In the genomic region with DNA sequence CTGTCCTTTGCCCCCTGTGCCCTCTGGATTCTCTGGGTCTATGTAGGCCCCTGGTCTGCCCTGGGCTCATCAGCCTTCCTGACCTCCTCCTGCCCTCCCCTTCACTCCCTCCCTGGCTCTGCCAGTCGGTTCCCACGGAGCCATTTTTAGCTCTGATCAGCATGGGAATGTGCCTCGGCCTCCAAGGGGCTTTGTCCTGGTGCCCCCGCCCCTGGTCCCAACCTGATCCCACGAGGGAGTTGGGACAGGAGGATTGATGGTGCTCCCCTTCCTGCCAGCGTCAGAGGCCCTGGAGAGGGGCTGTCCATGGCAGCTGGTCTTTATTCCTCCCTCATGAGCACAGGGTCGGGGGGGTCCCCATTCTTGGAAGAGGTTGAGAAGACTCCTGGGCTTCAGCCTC, we compare ENCODE assay signal across 12 cellular contexts. TPM values are rescaled to one million over a fixed set of nuclear protein-coding genes. Genes with fewer than 3 reads are reported as not detected.
DNase-seq lines count a peak whose midpoint lies in the region; ATAC-seq and TF ChIP-seq lines count a peak whose summit lies in the region.
"Had no signal": no experiment of that assay in that cellular context is flagged by ENCODE, and none has a peak within 500 bp of the region (broad histone marks: within the 10 kb centered on the region; RNA-seq: fewer than 3 reads in every experiment).

No MANE protein-coding gene starts in this region.

- ATAC-seq in heart right ventricle (peak in 3 of 8 donors; percentile 3 to 23 (median 20)), gastroesophageal sphincter (no peak), upper lobe of right lung (no peak), HG03571 (IDR thresholded peaks at IDR 0.05; ENCODE audit: unreplicated experiment) (no peak)

- H3K4me3 ChIP-seq in heart right ventricle (no peak overlapping the region), gastroesophageal sphincter (no peak overlapping the region), prostate gland (no peak overlapping the region), upper lobe of right lung (no peak overlapping the region)

- WGBS in heart right ventricle, 2 donors, result 24 to 35% methylated on average over 7 of the region's 7 CpGs
- WGBS in gastroesophageal sphincter (ENCODE audit: low coverage in 1 of 2), 2 donors, result 20 to 33% methylated on average over 1 of the region's 7 CpGs
- WGBS in prostate gland, result 21% methylated on average over 7 of the region's 7 CpGs

- TF ChIP-seq CTCF in heart right ventricle (IDR thresholded peaks at IDR 0.05) (no peak), gastroesophageal sphincter (IDR thresholded peaks at IDR 0.05) (no peak), prostate gland (IDR thresholded peaks at IDR 0.05) (no peak), upper lobe of right lung (IDR thresholded peaks at IDR 0.05) (no peak)

- H3K9me3 ChIP-seq in heart right ventricle (no peaks in the 10 kb centered on the region), gastroesophageal sphincter (no peaks in the 10 kb centered on the region), prostate gland (no peaks in the 10 kb centered on the region), upper lobe of right lung (no peaks in the 10 kb centered on the region)

- DNase-seq in heart right ventricle, result no peak
- DNase-seq in cardiac septum (ENCODE audit: low spot score), result no peak
- DNase-seq in prostate gland (ENCODE audit: low spot score), result no peak
- DNase-seq in upper lobe of right lung, result no peak
- DNase-seq in AG20443 (ENCODE audit: low spot score), result no peak
- no peak for DNase-seq in SHP77 treated with DMSO at 0.1 percent for 48 hours (lab: John Stamatoyannopoulos, UW)
- DNase-seq: CD4-positive, CD25-positive, alpha-beta regulatory T cell; stimulated activated CD4-positive, alpha-beta T cell treated with anti-CD3 and anti-CD28 coated beads, Interleukin-2, amount 100 ng/mL, for 24 hours had no signal

- peak overlapping the region in 9 of 10 donors; percentile 40 to 71 (median 56) for H3K27ac ChIP-seq in heart right ventricle
- H3K27ac ChIP-seq in gastroesophageal sphincter, result peak overlapping the region in 3 of 4 donors; percentile 61 to 69 (median 64)
- peak overlapping the region; percentile 86 to 93 for H3K27ac ChIP-seq in prostate gland
- H3K27ac ChIP-seq in upper lobe of right lung, result peak overlapping the region; percentile 51

- TF ChIP-seq EP300 in gastroesophageal sphincter (IDR thresholded peaks at IDR 0.05), result no peak

- no peaks in the 10 kb centered on the region for H3K27me3 ChIP-seq in heart right ventricle
- H3K27me3 ChIP-seq in gastroesophageal sphincter, result no peaks in the 10 kb centered on the region
- no peaks in the 10 kb centered on the region for H3K27me3 ChIP-seq in prostate gland (replicated peaks; ENCODE audit: insufficient read depth)
- H3K27me3 ChIP-seq in upper lobe of right lung, result no peaks in the 10 kb centered on the region

- intact Hi-C loops in heart right ventricle (cut with DNase I), result loop anchor here (1.0 to 10.0 kb wide), 9 partner anchors 45 to 266 kb away; a partner anchor contains a TSS
- intact Hi-C loops in cardiac septum (cut with DNase I), result loop anchor here (5.0 kb wide), 1 partner anchor 50 kb away; no protein-coding TSS in a partner anchor
- intact Hi-C loops in prostate gland (cut with DNase I), result loop anchor here (2.0 kb wide), 1 partner anchor 54 kb away; a partner anchor contains a TSS
- intact Hi-C loops in upper lobe of right lung (cut with DNase I), result loop anchor here (5.0 kb wide), 1 partner anchor 50 kb away; no protein-coding TSS in a partner anchor

- TF ChIP-seq POLR2A in gastroesophageal sphincter (IDR thresholded peaks at IDR 0.05) (no peak), prostate gland (IDR thresholded peaks at IDR 0.05) (no peak)

- peaks cover 0 to 49% (median 22%) of the 10 kb centered on the region in 9 donors for H3K36me3 ChIP-seq in heart right ventricle
- H3K36me3 ChIP-seq in gastroesophageal sphincter, result peaks cover 0 to 45% of the 10 kb centered on the region in 2 donors
- peaks cover 12 to 19% of the 10 kb centered on the region in 2 donors for H3K36me3 ChIP-seq in prostate gland
- H3K36me3 ChIP-seq in upper lobe of right lung, result peaks cover 51% of the 10 kb centered on the region

- H3K4me1 ChIP-seq in heart right ventricle, result peaks cover 8 to 53% (median 27%) of the 10 kb centered on the region in 9 donors
- peaks cover 0 to 56% (median 17%) of the 10 kb centered on the region in 3 donors for H3K4me1 ChIP-seq in gastroesophageal sphincter
- peaks cover 36% of the 10 kb centered on the region for H3K4me1 ChIP-seq in prostate gland (replicated peaks)
- H3K4me1 ChIP-seq in upper lobe of right lung, result peaks cover 13% of the 10 kb centered on the region

RNA-seq across cellular contexts. Expression of a gene that starts 24.9 kb away (rescaled TPM):
- 1 to 10 TPM in 8 of 10 donors, under 1 TPM in 2; 0.47 to 5.2 (median 2.3) TPM for total RNA-seq in heart right ventricle
- 1 to 10 TPM; 1.1 to 4.2 TPM for polyA plus RNA-seq in heart right ventricle
- total RNA-seq in cardiac septum, result 1.9 TPM
- total RNA-seq in gastroesophageal sphincter, result 10 to 100 TPM in 2 of 4 donors, 1 to 10 TPM in 2; 6.1 to 21.1 (median 9.5) TPM
- total RNA-seq in prostate gland, result 10 to 100 TPM; 25.3 to 84.5 TPM
- total RNA-seq in upper lobe of right lung, result 3.6 TPM

RNA-seq across cellular contexts. Expression of a gene that starts 39.2 kb away (rescaled TPM):
- total RNA-seq in heart right ventricle (not detected), cardiac septum (not detected), gastroesophageal sphincter (not detected), prostate gland (under 1 TPM in 1 of 2 donors, not detected in 1; 0.36 TPM), upper lobe of right lung (0.81 TPM)
- not detected for polyA plus RNA-seq in heart right ventricle
- total RNA-seq: A673; CD4-positive, CD25-positive, alpha-beta regulatory T cell; LHCN-M2 had no signal
- polyA plus RNA-seq: CD4-positive, CD25-positive, alpha-beta regulatory T cell had no signal

RNA-seq across cellular contexts. Expression of a gene that starts 54.0 kb away (rescaled TPM):
- total RNA-seq in heart right ventricle (10 to 100 TPM in 8 of 10 donors, 1 to 10 TPM in 2; 7.3 to 18.6 (median 12.1) TPM), cardiac septum (17.9 TPM), gastroesophageal sphincter (10 to 100 TPM; 15.3 to 20.4 (median 17.3) TPM), prostate gland (10 to 100 TPM; 91.9 to 95.9 TPM), upper lobe of right lung (76.3 TPM)
- 10 to 100 TPM in 1 of 2 donors, 1 to 10 TPM in 1; 8.6 to 14.7 TPM for polyA plus RNA-seq in heart right ventricle
- polyA plus RNA-seq: CD4-positive, CD25-positive, alpha-beta regulatory T cell had no signal
